Comparison of ENCODE assay signal across 12 cellular contexts in genomic region chr15:47505712-47506542, GRCh38.
DNase-seq lines count a peak whose midpoint lies in the region; ATAC-seq and TF ChIP-seq lines count a peak whose summit lies in the region.
"Had no signal": no experiment of that assay in that cellular context is flagged by ENCODE, and none has a peak within 500 bp of the region (broad histone marks: within the 10 kb centered on the region; RNA-seq: fewer than 3 reads in every experiment).

No MANE protein-coding gene starts in this region.

- peaks cover 4% of the 10 kb centered on the region for H3K4me1 ChIP-seq in stomach smooth muscle (ENCODE audit: control insufficient read depth, insufficient read depth, low read length)

- DNase-seq in NCI-H510A treated with DMSO at 0.1 percent for 48 hours (lab: John Stamatoyannopoulos, UW) (peak; percentile 41), NCI-H510A (lab: John Stamatoyannopoulos, UW) (no peak), SK-N-MC (ENCODE audit: low read depth, low spot score) (peak; percentile 40), fibroblast of the conjunctiva (ENCODE audit: low read depth) (peak; percentile 42), GM20000 (ENCODE audit: low spot score) (no peak)
- DNase-seq in stimulated activated CD4-positive, alpha-beta T cell treated with anti-CD3 and anti-CD28 coated beads, Interleukin-4, amount 100 ng/mL, for 1 hour: no peak
- DNase-seq: activated T-cell treated with anti-CD3 and anti-CD28 coated beads, Interleukin-2, amount 50 U/mL, for 24 hours; kidney; occipital lobe had no signal

- peak overlapping the region; percentile 16 for H3K9ac ChIP-seq in SK-N-MC (ENCODE audit: insufficient read length)
- no peak overlapping the region for H3K9ac ChIP-seq in stomach smooth muscle (ENCODE audit: low read length in 2 of 2)

- peak overlapping the region; percentile 70 for H3K27ac ChIP-seq in SK-N-MC
- H3K27ac ChIP-seq in stomach smooth muscle (ENCODE audit: low read length): peak overlapping the region; percentile 1

- peak overlapping the region; percentile 58 for H3K4me3 ChIP-seq in SK-N-MC
- H3K4me3 ChIP-seq in stomach smooth muscle (ENCODE audit: low read length in 2 of 2): peak overlapping the region in 1 of 2 donors; percentile 7

- no peaks in the 10 kb centered on the region for H3K9me3 ChIP-seq in SK-N-MC (ENCODE audit: low read depth, low read length)
- H3K9me3 ChIP-seq in stomach smooth muscle (ENCODE audit: control insufficient read depth in 2 of 2, low read length in 2 of 2): no peaks in the 10 kb centered on the region

- no peaks in the 10 kb centered on the region for H3K36me3 ChIP-seq in SK-N-MC (ENCODE audit: insufficient read depth, low read length)
- no peaks in the 10 kb centered on the region for H3K36me3 ChIP-seq in stomach smooth muscle (ENCODE audit: control insufficient read depth in 2 of 2, insufficient read depth in 2 of 2, low read length in 2 of 2)

- no peaks in the 10 kb centered on the region for H3K27me3 ChIP-seq in stomach smooth muscle (ENCODE audit: control insufficient read depth in 1 of 2, insufficient read depth in 2 of 2, low read length in 2 of 2)

- no peak for TF ChIP-seq CTCF in GM20000 (IDR thresholded peaks at IDR 0.05; ENCODE audit: extremely low read depth, missing control alignments)

- ATAC-seq in HG03097 (IDR thresholded peaks at IDR 0.05; ENCODE audit: low FRiP score, unreplicated experiment): no peak
- ATAC-seq: HepG2 had no signal

Comparison
In these comparisons a context has a peak if more than half of its experiments do, and no peak if none do; other contexts are left out.
1. DNase-seq: peak in NCI-H510A treated with DMSO at 0.1 percent for 48 hours (single experiment), SK-N-MC (single experiment) and fibroblast of the conjunctiva (single experiment); none in NCI-H510A (single experiment), stimulated activated CD4-positive, alpha-beta T cell treated with anti-CD3 and anti-CD28 coated beads, Interleukin-4, amount 100 ng/mL, for 1 hour (single experiment) and GM20000 (single experiment).